Comparison of ENCODE assay signal across 23 cellular contexts in genomic region chr21:42687796-42688195, GRCh38.
"Had no signal": no experiment of that assay in that cellular context is flagged by ENCODE, and none has a peak within 500 bp of the region (broad histone marks: within the 10 kb centered on the region; RNA-seq: fewer than 3 reads in every experiment).

No MANE protein-coding gene starts in this region.

- H3K27me3 ChIP-seq: colonic mucosa, foreskin keratinocyte, right lobe of liver, transverse colon had no signal

- H3K9me3 ChIP-seq: colonic mucosa, left lung, lower lobe of right lung, psoas muscle, right lobe of liver, stomach, thoracic aorta, transverse colon had no signal

- DNase-seq: colonic mucosa; dermis blood vessel endothelial cell; erythroblast; foreskin keratinocyte; immature natural killer cell; lower lobe of right lung; midbrain; occipital lobe; retina; right lobe of liver; stimulated activated CD4-positive, alpha-beta T cell treated with anti-CD3 and anti-CD28 coated beads, Interleukin-15, amount 100 ng/mL, for 24 hours; stimulated activated CD4-positive, alpha-beta T cell treated with anti-CD3 and anti-CD28 coated beads, Interleukin-1b, Interleukin-23, amount 100 ng/mL, for 48 hours; stimulated activated CD4-positive, alpha-beta T cell treated with anti-CD3 and anti-CD28 coated beads, Interleukin-4, amount 100 ng/mL, for 24 hours; stimulated activated naive B cell treated with anti-CD40 and anti-IgM and Interleukin-4, amounts not matched to agents 10 μg/mL and 1 μg/mL and 100 μg/mL, for 72 hours; stomach; substantia nigra; transverse colon had no signal

- H3K9ac ChIP-seq: parathyroid adenoma had no signal

- H3K27ac ChIP-seq: colonic mucosa, foreskin keratinocyte, left lung, lower lobe of right lung, parathyroid adenoma, psoas muscle, right lobe of liver, stomach, thoracic aorta, transverse colon had no signal

- H3K36me3 Mint-ChIP-seq: immature natural killer cell; memory B cell; natural killer cell treated with Interleukin-12 subunit alpha and Interleukin-12 subunit beta and Interleukin-15 and Interleukin-18, amount 100 ng/mL, for 72 hours had no signal

- ATAC-seq: foreskin keratinocyte; left lung; natural killer cell treated with Interleukin-12 subunit alpha and Interleukin-12 subunit beta and Interleukin-15 and Interleukin-18, amount 100 ng/mL, for 72 hours; psoas muscle; stimulated activated naive B cell treated with anti-CD40 and anti-IgM and Interleukin-4, amounts not matched to agents 10 μg/mL and 1 μg/mL and 100 μg/mL, for 72 hours had no signal

- H3K4me3 Mint-ChIP-seq: immature natural killer cell; memory B cell; natural killer cell treated with Interleukin-12 subunit alpha and Interleukin-12 subunit beta and Interleukin-15 and Interleukin-18, amount 100 ng/mL, for 72 hours; stimulated activated naive B cell treated with anti-CD40 and anti-IgM and Interleukin-4, amounts not matched to agents 10 μg/mL and 1 μg/mL and 100 μg/mL, for 72 hours had no signal

- H3K9me3 Mint-ChIP-seq: immature natural killer cell; memory B cell; natural killer cell treated with Interleukin-12 subunit alpha and Interleukin-12 subunit beta and Interleukin-15 and Interleukin-18, amount 100 ng/mL, for 72 hours; stimulated activated naive B cell treated with anti-CD40 and anti-IgM and Interleukin-4, amounts not matched to agents 10 μg/mL and 1 μg/mL and 100 μg/mL, for 72 hours had no signal

- H3K4me1 ChIP-seq: colonic mucosa, foreskin keratinocyte, lower lobe of right lung, parathyroid adenoma, psoas muscle, right lobe of liver had no signal

- H3K36me3 ChIP-seq: colonic mucosa, left lung, lower lobe of right lung, right lobe of liver, thoracic aorta had no signal

- H3K27ac Mint-ChIP-seq: memory B cell; natural killer cell treated with Interleukin-12 subunit alpha and Interleukin-12 subunit beta and Interleukin-15 and Interleukin-18, amount 100 ng/mL, for 72 hours; stimulated activated naive B cell treated with anti-CD40 and anti-IgM and Interleukin-4, amounts not matched to agents 10 μg/mL and 1 μg/mL and 100 μg/mL, for 72 hours had no signal

- H3K4me3 ChIP-seq: colonic mucosa, left lung, lower lobe of right lung, psoas muscle, right lobe of liver, stomach, thoracic aorta, transverse colon had no signal
